10 cellular contexts compared by ENCODE assay signal in genomic region chr2:176132397-176133086, GRCh38. TPM values are rescaled to one million over a fixed set of nuclear protein-coding genes. Genes with fewer than 3 reads are reported as not detected.
DNase-seq lines count a peak whose midpoint lies in the region; ATAC-seq, FAIRE-seq and TF ChIP-seq lines count a peak whose summit lies in the region.
"Had no signal": no experiment of that assay in that cellular context is flagged by ENCODE, and none has a peak within 500 bp of the region (broad histone marks: within the 10 kb centered on the region; RNA-seq: fewer than 3 reads in every experiment).

No MANE protein-coding gene starts in this region.

- peaks cover 84% of the 10 kb centered on the region for H3K27me3 Mint-ChIP-seq in osteocyte (ENCODE audit: unreplicated experiment)

- no peaks in the 10 kb centered on the region for H3K9me3 Mint-ChIP-seq in osteocyte (ENCODE audit: unreplicated experiment)

- TF ChIP-seq CTCF in osteocyte (IDR thresholded peaks at IDR 0.05) = no peak
- no peak for TF ChIP-seq CTCF in D721Med (IDR thresholded peaks at IDR 0.05; ENCODE audit: insufficient read depth, missing control alignments)

- H3K36me3 Mint-ChIP-seq in osteocyte (ENCODE audit: unreplicated experiment) = peaks cover under 1% of the 10 kb centered on the region

- no peak for FAIRE-seq in D721Med (lab: Jason Lieb, UNC)
- FAIRE-seq: urothelium cell line had no signal

- DNase-seq in EH (ENCODE audit: low read depth) (peak; percentile 9), NCI-H748 treated with DMSO at 0.1 percent for 48 hours (lab: John Stamatoyannopoulos, UW) (peak; percentile 52), dermis blood vessel endothelial cell (peak; percentile 82), osteocyte (ENCODE audit: extremely low spot score, unreplicated experiment) (no peak), NCI-H187 (lab: John Stamatoyannopoulos, UW) (no peak), D721Med (ENCODE audit: insufficient read length, low spot score) (no peak), midbrain (lab: John Stamatoyannopoulos, UW) (no peak)

- peaks cover 33% of the 10 kb centered on the region for H3K4me1 Mint-ChIP-seq in osteocyte (ENCODE audit: unreplicated experiment)

- peak overlapping the region; percentile 34 for H3K4me3 Mint-ChIP-seq in osteocyte (ENCODE audit: unreplicated experiment)

- ATAC-seq in GM21529 (IDR thresholded peaks at IDR 0.05; ENCODE audit: unreplicated experiment) = no peak
- ATAC-seq: esophagus mucosa had no signal

- H3K27ac Mint-ChIP-seq in osteocyte (ENCODE audit: unreplicated experiment) = no peak overlapping the region

RNA-seq across cellular contexts. Expression of gene HOXD8, which starts 3.0 kb away (rescaled TPM):
- 30.3 and 33.0 TPM in 2 replicates for total RNA-seq in dermis blood vessel endothelial cell
- total RNA-seq in osteocyte = not detected in 2 replicates

RNA-seq across cellular contexts. Expression of gene HOXD9, which starts 10.0 kb away (rescaled TPM):
- total RNA-seq in dermis blood vessel endothelial cell = 24.5 and 28.4 TPM in 2 replicates
- total RNA-seq in osteocyte = not detected in 2 replicates

RNA-seq across cellular contexts. Expression of gene HOXD10, which starts 16.0 kb away (rescaled TPM):
- 7.7 and 15.2 TPM in 2 replicates for total RNA-seq in dermis blood vessel endothelial cell
- not detected in 2 replicates for total RNA-seq in osteocyte

RNA-seq across cellular contexts. Expression of gene HOXD4, which starts 18.8 kb away (rescaled TPM):
- 6.1 and 8.8 TPM in 2 replicates for total RNA-seq in dermis blood vessel endothelial cell
- not detected in 2 replicates for total RNA-seq in osteocyte

RNA-seq across cellular contexts. Expression of gene HOXD3, which starts 24.6 kb away (rescaled TPM):
- total RNA-seq in dermis blood vessel endothelial cell = 19.2 and 54.6 TPM in 2 replicates
- total RNA-seq in osteocyte = not detected in 2 replicates

Comparison
In these comparisons a context has a peak if more than half of its experiments do, and no peak if none do; other contexts are left out.
1. DNase-seq: peak in EH (single experiment), NCI-H748 treated with DMSO at 0.1 percent for 48 hours (single experiment) and dermis blood vessel endothelial cell (single experiment); none in osteocyte (single experiment), NCI-H187 (0 of 2), D721Med (single experiment) and midbrain (single experiment).
2. RNA of gene HOXD8, which starts 3.0 kb away (total RNA-seq): 30.3 to 33.0 TPM in dermis blood vessel endothelial cell; not detected in osteocyte; every median in the first group is over 10 times any median in the second.
3. RNA of gene HOXD9, which starts 10.0 kb away (total RNA-seq): 24.5 to 28.4 TPM in dermis blood vessel endothelial cell; not detected in osteocyte; every median in the first group is over 10 times any median in the second.